ENCODE assay signal across 23 cellular contexts in genomic region chr2:15456343-15456742, GRCh38.
"Had no signal": no experiment of that assay in that cellular context is flagged by ENCODE, and none has a peak within 500 bp of the region (broad histone marks: within the 10 kb centered on the region; RNA-seq: fewer than 3 reads in every experiment).

No MANE protein-coding gene starts in this region.

- H3K9me3 ChIP-seq: gastrocnemius medialis, left ventricle myocardium inferior, lower lobe of right lung, prostate gland, right atrium auricular region, sigmoid colon, spleen, thoracic aorta, tibial nerve, upper lobe of left lung had no signal

- H3K27me3 ChIP-seq: gastrocnemius medialis, neural progenitor cell, right atrium auricular region, sigmoid colon, spleen, tibial nerve, upper lobe of left lung had no signal

- H3K27ac Mint-ChIP-seq: naive thymus-derived CD4-positive, alpha-beta T cell; nephron; neural progenitor cell; stimulated activated memory B cell treated with anti-CD40 and anti-IgM and Interleukin-4, amounts not matched to agents 10 μg/mL and 1 μg/mL and 100 μg/mL, for 72 hours had no signal

- H3K27ac ChIP-seq: gastrocnemius medialis, left ventricle myocardium inferior, lower lobe of right lung, neural progenitor cell, prostate gland, right atrium auricular region, sigmoid colon, spleen, thoracic aorta, tibial nerve, upper lobe of left lung had no signal

- FAIRE-seq: kidney, urothelium cell line had no signal

- H3K4me1 Mint-ChIP-seq: nephron; neural progenitor cell; stimulated activated memory B cell treated with anti-CD40 and anti-IgM and Interleukin-4, amounts not matched to agents 10 μg/mL and 1 μg/mL and 100 μg/mL, for 72 hours had no signal

- H2AFZ ChIP-seq: neural progenitor cell had no signal

- DNase-seq: cerebellar nuclear complex; cortex of kidney; effector memory CD8-positive, alpha-beta T cell; foreskin fibroblast; gastrocnemius medialis; head of caudate nucleus; kidney; left ventricle myocardium inferior; lower lobe of right lung; naive thymus-derived CD4-positive, alpha-beta T cell; sigmoid colon; spleen; stimulated activated CD4-positive, alpha-beta T cell treated with anti-CD3 and anti-CD28 coated beads, Interleukin-4, amount 100 ng/mL, for 4 hours; stimulated activated naive CD8-positive, alpha-beta T cell treated with anti-CD3 and anti-CD28 coated beads, Interleukin-15, Interleukin-2, amounts not matched to agents 100 U/mL and 50 U/mL, for 24 hours; upper lobe of left lung had no signal

- H3K4me2 ChIP-seq: neural progenitor cell had no signal

- H3K4me3 ChIP-seq: gastrocnemius medialis, left ventricle myocardium inferior, lower lobe of right lung, neural progenitor cell, prostate gland, right atrium auricular region, sigmoid colon, spleen, thoracic aorta, tibial nerve, upper lobe of left lung had no signal

- H3K4me1 ChIP-seq: lower lobe of right lung, neural progenitor cell, prostate gland, spleen, tibial nerve, upper lobe of left lung had no signal

- H3K36me3 ChIP-seq: neural progenitor cell, prostate gland had no signal

- ATAC-seq: effector memory CD8-positive, alpha-beta T cell; gastrocnemius medialis; lower lobe of right lung; naive thymus-derived CD4-positive, alpha-beta T cell; stimulated activated memory B cell treated with anti-CD40 and anti-IgM and Interleukin-4, amounts not matched to agents 10 μg/mL and 1 μg/mL and 100 μg/mL, for 72 hours; stimulated activated naive CD8-positive, alpha-beta T cell treated with anti-CD3 and anti-CD28 coated beads, Interleukin-15, Interleukin-2, amounts not matched to agents 100 U/mL and 50 U/mL, for 24 hours had no signal

- H3K27me3 Mint-ChIP-seq: effector memory CD8-positive, alpha-beta T cell; naive thymus-derived CD4-positive, alpha-beta T cell; stimulated activated memory B cell treated with anti-CD40 and anti-IgM and Interleukin-4, amounts not matched to agents 10 μg/mL and 1 μg/mL and 100 μg/mL, for 72 hours had no signal

- H3K4me3 Mint-ChIP-seq: effector memory CD8-positive, alpha-beta T cell; naive thymus-derived CD4-positive, alpha-beta T cell; nephron; neural progenitor cell; stimulated activated memory B cell treated with anti-CD40 and anti-IgM and Interleukin-4, amounts not matched to agents 10 μg/mL and 1 μg/mL and 100 μg/mL, for 72 hours had no signal

- H3K9ac ChIP-seq: neural progenitor cell had no signal
